ENCODE assay signal across 6 cellular contexts in the genomic region with DNA sequence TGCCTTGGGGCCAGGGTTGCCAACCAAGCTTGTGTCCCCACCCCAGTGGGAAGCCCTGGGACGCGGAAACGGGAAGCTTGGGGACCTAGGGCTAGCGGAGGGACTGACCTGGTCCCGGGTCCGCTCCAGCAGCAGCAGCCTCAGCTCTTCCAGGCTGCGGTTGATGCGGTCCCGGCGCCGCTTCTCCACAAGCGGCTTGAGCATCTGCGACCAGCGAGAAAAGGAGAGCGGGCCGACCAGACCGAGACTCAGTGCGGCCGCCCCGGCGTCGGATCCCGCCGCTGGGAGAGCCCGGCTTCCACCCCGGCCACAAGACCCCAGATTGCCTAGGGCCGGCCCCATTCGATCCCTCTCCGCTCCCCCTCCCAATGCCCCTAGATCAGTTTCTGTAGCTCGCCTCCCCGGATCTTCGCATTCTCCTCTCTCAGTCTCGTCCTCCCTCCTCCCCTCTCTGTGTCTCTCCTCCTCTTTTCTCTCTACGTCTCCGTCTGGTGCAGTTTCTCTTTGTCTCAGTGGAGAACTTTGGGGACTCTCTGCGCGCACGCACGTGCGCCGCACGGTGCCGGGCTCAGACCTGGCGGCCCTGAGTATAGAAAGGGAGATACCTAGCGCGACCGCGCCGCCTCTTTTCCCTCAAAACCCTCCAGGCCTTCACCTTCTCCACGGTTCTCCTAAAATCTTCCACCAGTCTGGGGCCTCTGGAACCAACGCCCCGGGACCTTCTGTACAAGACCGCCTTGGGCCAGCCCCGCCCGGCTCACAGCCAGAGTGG. TPM values are rescaled to one million over a fixed set of nuclear protein-coding genes. Genes with fewer than 3 reads are reported as not detected.
A peak's percentile ranks its signal among the peaks of the same experiment; 100 is the strongest.
DNase-seq lines count a peak whose midpoint lies in the region; ATAC-seq and TF ChIP-seq lines count a peak whose summit lies in the region.

No MANE protein-coding gene starts in this region.

- H3K4me3 ChIP-seq in GM12865 (ENCODE audit: low read depth, low read length), result peak overlapping the region; percentile 77
- peak overlapping the region; percentile 100 for H3K4me3 ChIP-seq in iPS-15b (ENCODE audit: low read depth, low read length)
- peak overlapping the region in 3 of 4 donors; percentile 43 to 66 (median 58) for H3K4me3 ChIP-seq in upper lobe of left lung

- H3K27me3 ChIP-seq in iPS-15b (ENCODE audit: control insufficient read depth, insufficient read depth, low read length) (peaks cover 54% of the 10 kb centered on the region), upper lobe of left lung (peaks cover 0 to 53% (median 23%) of the 10 kb centered on the region in 4 donors)

- no peaks in the 10 kb centered on the region for H3K9me3 ChIP-seq in iPS-15b (ENCODE audit: control insufficient read depth, insufficient read depth, low read length)
- H3K9me3 ChIP-seq in upper lobe of left lung, result no peaks in the 10 kb centered on the region

- DNase-seq in GM12865 (ENCODE audit: low read depth) (peak; percentile 64), activated B cell treated with CpG ODN at 0.5 μM for 24 hours (peak; percentile 37), upper lobe of left lung (peak in 1 of 2 donors; percentile 87)

- peaks cover 42% of the 10 kb centered on the region for H3K27me3 Mint-ChIP-seq in activated B cell treated with CpG ODN at 0.5 μM for 24 hours

- WGBS in upper lobe of left lung, 2 donors, result 2% methylated on average over 33 to 51 of the region's 55 CpGs

- H3K36me3 ChIP-seq in iPS-15b (ENCODE audit: control insufficient read depth, insufficient read depth, low read length) (no peaks in the 10 kb centered on the region), upper lobe of left lung (no peaks in the 10 kb centered on the region)

- H3K4me1 ChIP-seq in iPS-15b (ENCODE audit: control insufficient read depth, insufficient read depth, low read length) (peaks cover 11% of the 10 kb centered on the region), upper lobe of left lung (peaks cover 70 to 88% (median 72%) of the 10 kb centered on the region in 4 donors)

- H3K9me3 Mint-ChIP-seq in activated B cell treated with CpG ODN at 0.5 μM for 24 hours, result no peaks in the 10 kb centered on the region

- peak overlapping the region; percentile 61 for H3K27ac Mint-ChIP-seq in activated B cell treated with CpG ODN at 0.5 μM for 24 hours

- TF ChIP-seq POLR2A in upper lobe of left lung (IDR thresholded peaks at IDR 0.05), result no peak

- ATAC-seq in activated B cell treated with CpG ODN at 0.5 μM for 24 hours (ENCODE audit: low read depth) (no peak), upper lobe of left lung (ENCODE audit: low FRiP score in 2 of 2) (no peak), GM21526 (IDR thresholded peaks at IDR 0.05; ENCODE audit: low FRiP score, unreplicated experiment) (no peak), GM21447 (IDR thresholded peaks at IDR 0.05; ENCODE audit: unreplicated experiment) (no peak)

- TF ChIP-seq EP300 in upper lobe of left lung (IDR thresholded peaks at IDR 0.05), result no peak

- intact Hi-C loops in activated B cell treated with CpG ODN at 0.5 μM for 24 hours (cut with micrococcal nuclease), result no loop called here

- POLR2A ChIA-PET in activated B cell treated with CpG ODN at 0.5 μM for 24 hours (lab: Charles Lee), result interaction anchor here (0.6 to 5.2 kb wide), 12 partner anchors 10 to 1924 kb away, joined by 3 to 46 read pairs (median 6); partner anchors contain the start of genes CTC1 and NAA38

- peaks cover 18% of the 10 kb centered on the region for H3K36me3 Mint-ChIP-seq in activated B cell treated with CpG ODN at 0.5 μM for 24 hours (ENCODE audit: low read depth)

- H3K4me1 Mint-ChIP-seq in activated B cell treated with CpG ODN at 0.5 μM for 24 hours, result peaks cover 79% of the 10 kb centered on the region

- peak overlapping the region; percentile 93 for H3K4me3 Mint-ChIP-seq in activated B cell treated with CpG ODN at 0.5 μM for 24 hours

- H3K27ac ChIP-seq in upper lobe of left lung, result peak overlapping the region in 1 of 4 donors; percentile 46

- CTCF ChIA-PET in activated B cell treated with CpG ODN at 0.5 μM for 24 hours (lab: Charles Lee), result interaction anchor here (0.8 to 2.3 kb wide), 3 partner anchors 14 to 35 kb away, joined by 3 to 8 read pairs (median 4); no protein-coding TSS in a partner anchor

- TF ChIP-seq CTCF in GM12865 (IDR thresholded peaks at IDR 0.05; ENCODE audit: insufficient read depth, low read depth, low read length, missing control alignments) (no peak), activated B cell treated with CpG ODN at 0.5 μM for 24 hours (IDR thresholded peaks at IDR 0.05) (no peak), upper lobe of left lung (IDR thresholded peaks at IDR 0.05) (no peak)

- no peak overlapping the region for H3K9ac ChIP-seq in iPS-15b (ENCODE audit: low read depth, low read length)

RNA-seq across cellular contexts. Expression of gene HES7, which starts 0.8 kb away (rescaled TPM):
- 0.12 and 0.49 TPM in 2 replicates for total RNA-seq in activated B cell treated with CpG ODN at 0.5 μM for 24 hours
- total RNA-seq in upper lobe of left lung, result 1 to 10 TPM in 1 of 6 donors, not detected in 5; 4.9 TPM

RNA-seq across cellular contexts. Expression of gene ALOXE3, which starts 4.8 kb away (rescaled TPM):
- not detected in 2 replicates for total RNA-seq in activated B cell treated with CpG ODN at 0.5 μM for 24 hours
- not detected for total RNA-seq in upper lobe of left lung

RNA-seq across cellular contexts. Expression of gene PER1, which starts 29.1 kb away (rescaled TPM):
- total RNA-seq in activated B cell treated with CpG ODN at 0.5 μM for 24 hours (40.7 and 45.0 TPM in 2 replicates), upper lobe of left lung (100 to 1,000 TPM; 112 to 358 (median 288) TPM)

RNA-seq across cellular contexts. Expression of gene ALOX12B, which starts 35.6 kb away (rescaled TPM):
- total RNA-seq in activated B cell treated with CpG ODN at 0.5 μM for 24 hours, result 1.4 and 1.5 TPM in 2 replicates
- not detected for total RNA-seq in upper lobe of left lung

RNA-seq across cellular contexts. Expression of gene VAMP2, which starts 39.6 kb away (rescaled TPM):
- 82.0 and 97.7 TPM in 2 replicates for total RNA-seq in activated B cell treated with CpG ODN at 0.5 μM for 24 hours
- total RNA-seq in upper lobe of left lung, result 10 to 100 TPM; 27.2 to 75.8 (median 49.8) TPM
